In the genomic region with DNA sequence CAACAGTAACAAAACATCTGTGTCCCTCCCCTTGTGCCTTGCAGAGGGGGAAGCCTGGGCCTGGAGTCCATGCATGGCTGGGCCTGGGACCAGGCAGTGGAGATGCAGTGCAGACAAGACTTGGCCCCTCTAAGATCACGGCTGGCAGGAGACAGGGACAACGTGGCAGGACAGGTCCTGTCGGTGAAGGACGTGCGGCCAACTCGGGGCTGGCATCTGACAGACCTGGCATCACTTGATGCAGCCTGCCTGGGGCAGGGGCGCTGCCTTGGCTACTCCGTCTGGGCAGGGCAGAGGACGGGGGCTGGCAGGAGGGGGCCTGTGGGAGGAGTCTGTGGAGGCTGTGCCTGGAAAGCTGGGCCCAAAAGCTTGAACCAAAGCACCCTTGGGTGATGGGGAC, we compare ENCODE assay signal across 18 cellular contexts.
DNase-seq lines count a peak whose midpoint lies in the region; ATAC-seq and TF ChIP-seq lines count a peak whose summit lies in the region.
"Had no signal": no experiment of that assay in that cellular context is flagged by ENCODE, and none has a peak within 500 bp of the region (broad histone marks: within the 10 kb centered on the region; RNA-seq: fewer than 3 reads in every experiment).

No MANE protein-coding gene starts in this region.

- no peaks in the 10 kb centered on the region for H3K79me2 ChIP-seq in GM23248 (ENCODE audit: insufficient read depth)

- H2AFZ ChIP-seq in GM23248 = no peak overlapping the region

- peaks cover 97% of the 10 kb centered on the region for H3K27me3 Mint-ChIP-seq in neural crest cell (ENCODE audit: low read depth)

- no peak overlapping the region for H3K9ac ChIP-seq in GM23248
- H3K9ac ChIP-seq: KMS-11 had no signal

- peak overlapping the region; percentile 43 for H3K27ac Mint-ChIP-seq in neural crest cell (ENCODE audit: unreplicated experiment)
- H3K27ac Mint-ChIP-seq: CD8-positive, alpha-beta T cell had no signal

- no peaks in the 10 kb centered on the region for H4K20me1 ChIP-seq in GM23248 (ENCODE audit: insufficient read depth)

- intact Hi-C loops in upper lobe of right lung (cut with DNase I) = no loop called here

- H3K36me3 ChIP-seq in upper lobe of right lung (no peaks in the 10 kb centered on the region), GM23248 (ENCODE audit: low read depth) (no peaks in the 10 kb centered on the region)
- H3K36me3 ChIP-seq: MG63 had no signal

- TF ChIP-seq CTCF in neural crest cell (conservative IDR thresholded peaks at IDR 0.05) (no peak), upper lobe of right lung (IDR thresholded peaks at IDR 0.05) (no peak)

- H3K4me3 Mint-ChIP-seq in neural crest cell = no peak overlapping the region
- H3K4me3 Mint-ChIP-seq: CD8-positive, alpha-beta T cell had no signal

- no peaks in the 10 kb centered on the region for H3K9me2 ChIP-seq in GM23248 (ENCODE audit: insufficient read depth)

- H3K4me1 ChIP-seq in upper lobe of right lung (no peaks in the 10 kb centered on the region), GM23248 (ENCODE audit: insufficient read depth) (no peaks in the 10 kb centered on the region)
- H3K4me1 ChIP-seq: A549 had no signal

- H3K4me3 ChIP-seq in upper lobe of right lung (no peak overlapping the region), GM23248 (no peak overlapping the region)
- H3K4me3 ChIP-seq: A549, MG63 had no signal

- no peak for ATAC-seq in upper lobe of right lung
- ATAC-seq: A549; CD8-positive, alpha-beta T cell had no signal

- no peaks in the 10 kb centered on the region for H3K36me3 Mint-ChIP-seq in neural crest cell (ENCODE audit: low read depth)
- H3K36me3 Mint-ChIP-seq: CD8-positive, alpha-beta T cell had no signal

- 40 to 47% methylated on average over 7 to 9 of the region's 9 CpGs for WGBS in GM23248 (ENCODE audit: low coverage in 1 of 2, low lambda C conversion rate in 2 of 2, missing lambda C conversion rate in 2 of 2), 2 experiments

- peaks cover 26% of the 10 kb centered on the region for H3K4me1 Mint-ChIP-seq in neural crest cell

- H3K9me3 Mint-ChIP-seq in neural crest cell = no peaks in the 10 kb centered on the region
- H3K9me3 Mint-ChIP-seq: CD8-positive, alpha-beta T cell had no signal

- in situ Hi-C loops in GM23248 (cut with MboI) = no loop called here

- no peaks in the 10 kb centered on the region for H3F3A ChIP-seq in GM23248 (ENCODE audit: insufficient read depth)

- H3K9me3 ChIP-seq in upper lobe of right lung (no peaks in the 10 kb centered on the region), GM23248 (ENCODE audit: low read depth) (no peaks in the 10 kb centered on the region)
- H3K9me3 ChIP-seq: A549, MG63 had no signal

- H3K27me3 ChIP-seq in upper lobe of right lung (peaks cover 37% of the 10 kb centered on the region), GM23248 (replicated peaks; ENCODE audit: insufficient read depth) (peaks cover 31% of the 10 kb centered on the region)
- H3K27me3 ChIP-seq: MG63 had no signal

- H3K4me2 ChIP-seq in GM23248 (ENCODE audit: unreplicated experiment) = no peak overlapping the region
- H3K4me2 ChIP-seq: A549, KMS-11 had no signal

- DNase-seq in activated effector memory CD4-positive, alpha-beta T cell treated with anti-CD3 and anti-CD28 coated beads, Interleukin-2, amount 50 U/mL, for 16 hours = peak; percentile 49
- DNase-seq in activated effector memory CD4-positive, alpha-beta T cell treated with Interleukin-2 at 50 U/mL for 16 hours = no peak
- DNase-seq in ecto neural progenitor cell (ENCODE audit: low spot score) = peak; percentile 45
- no peak for DNase-seq in neural crest cell (ENCODE audit: low read depth, low spot score)
- peak; percentile 46 for DNase-seq in upper lobe of right lung
- no peak for DNase-seq in GM23248
- no peak for DNase-seq in DMS153 (lab: John Stamatoyannopoulos, UW)
- no peak for DNase-seq in NCI-H2171 (lab: John Stamatoyannopoulos, UW)
- DNase-seq: CD8-positive, alpha-beta T cell; DND-41; GDM1; MG63; NCI-H1092 treated with DMSO at 0.1 percent for 48 hours; NCI-H1694; NCI-H69 had no signal

- H3K27ac ChIP-seq in upper lobe of right lung (no peak overlapping the region), GM23248 (no peak overlapping the region)
- H3K27ac ChIP-seq: A549, KMS-11, RWPE1 had no signal

Comparison
In these comparisons a context has a peak if more than half of its experiments do, and no peak if none do; other contexts are left out.
1. DNase-seq: peak in activated effector memory CD4-positive, alpha-beta T cell treated with anti-CD3 and anti-CD28 coated beads, Interleukin-2, amount 50 U/mL, for 16 hours (single experiment), ecto neural progenitor cell (single experiment) and upper lobe of right lung (single experiment); none in activated effector memory CD4-positive, alpha-beta T cell treated with Interleukin-2 at 50 U/mL for 16 hours (single experiment), neural crest cell (single experiment), GM23248 (single experiment), DMS153 (single experiment) and NCI-H2171 (single experiment).